In the genomic region with DNA sequence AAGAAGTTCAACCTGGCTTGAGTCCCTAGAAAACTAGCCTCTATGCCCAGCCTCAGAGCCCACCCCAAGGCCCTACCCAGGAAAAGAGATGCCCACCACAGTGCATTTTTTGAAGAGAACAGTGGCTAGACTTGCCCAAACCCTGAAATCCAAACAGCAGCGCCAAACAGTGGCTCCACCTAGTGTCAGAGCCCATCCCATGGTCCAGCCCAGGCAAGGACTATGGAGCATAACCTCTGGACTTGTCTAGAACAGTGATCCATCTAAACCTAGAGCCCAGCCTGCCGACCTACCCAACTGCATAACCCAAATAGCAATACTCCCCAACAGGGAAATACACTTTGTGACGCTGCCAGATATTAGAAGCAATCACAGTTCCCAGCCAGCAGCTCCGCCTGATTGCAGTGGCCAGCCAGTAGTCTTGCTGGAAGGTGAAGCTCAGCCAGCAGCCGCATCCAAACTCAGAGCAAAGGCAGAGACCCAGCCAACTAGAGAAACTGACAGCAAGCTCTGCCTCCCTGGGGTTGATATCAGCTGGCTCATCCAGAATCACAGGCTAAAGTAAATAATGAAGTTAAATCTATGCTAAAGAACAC, we compare ENCODE assay signal across 38 cellular contexts. TPM values are rescaled to one million over a fixed set of nuclear protein-coding genes. Genes with fewer than 3 reads are reported as not detected.
DNase-seq lines count a peak whose midpoint lies in the region; ATAC-seq, FAIRE-seq and TF ChIP-seq lines count a peak whose summit lies in the region.
"Had no signal": no experiment of that assay in that cellular context is flagged by ENCODE, and none has a peak within 500 bp of the region (broad histone marks: within the 10 kb centered on the region; RNA-seq: fewer than 3 reads in every experiment).

No MANE protein-coding gene starts in this region.

- H3K9me3 ChIP-seq in HepG2 (ENCODE audit: low read length) (no peaks in the 10 kb centered on the region), right lobe of liver (no peaks in the 10 kb centered on the region), ascending aorta (peaks cover 0 to 6% of the 10 kb centered on the region in 2 donors)
- H3K9me3 ChIP-seq: ovary, testis had no signal

- H3K27me3 ChIP-seq in HepG2 (ENCODE audit: control insufficient read depth in 1 of 2, insufficient read depth in 2 of 2, low read length in 2 of 2) (no peaks in the 10 kb centered on the region), right lobe of liver (no peaks in the 10 kb centered on the region), ascending aorta (no peaks in the 10 kb centered on the region)
- H3K27me3 ChIP-seq: breast epithelium, ovary, testis had no signal

- POLR2A ChIA-PET in HepG2 (lab: Yijun Ruan, JAX), result interaction anchor here (1.6 kb wide), 1 partner anchor 45 kb away, joined by 7 read pairs; a partner anchor contains a TSS

- no peaks in the 10 kb centered on the region for H4K20me1 ChIP-seq in HepG2 (ENCODE audit: insufficient read depth, low read length)

- in situ Hi-C loops in HepG2 (cut with HindIII; ENCODE audit: extremely low pct_ligation_motif_present, low pct_unique_long_range_greater_than_20kb), result loop anchor here (25.0 kb wide), 2 partner anchors 499 to 674 kb away; a partner anchor contains a TSS

- DNase-seq in HepG2 (ENCODE audit: low spot score), result no peak
- no peak for DNase-seq in right lobe of liver
- DNase-seq in epithelial cell of proximal tubule (ENCODE audit: low read depth), result no peak
- DNase-seq in iPS-NIHi7 (ENCODE audit: extremely low spot score), result peak; percentile 45
- DNase-seq in occipital lobe (lab: John Stamatoyannopoulos, UW), result no peak
- no peak for DNase-seq in midbrain (lab: John Stamatoyannopoulos, UW)
- DNase-seq in ascending aorta (ENCODE audit: low spot score in 2 of 2), result no peak
- DNase-seq in glomerular visceral epithelial cell (ENCODE audit: extremely low spot score), result no peak
- DNase-seq: activated CD4-positive, alpha-beta T cell treated with anti-CD3 and anti-CD28 coated beads for 4 hours; activated CD8-positive, alpha-beta T cell treated with anti-CD3 and anti-CD28 coated beads, Interleukin-2, amount 10 ng/mL, durations not matched to agents 7 days and 5 days; activated effector memory CD4-positive, alpha-beta T cell treated with Interleukin-2 at 50 U/mL for 16 hours; amygdala; CD8-positive, alpha-beta T cell; effector CD4-positive, alpha-beta T cell; EL; head of caudate nucleus; Karpas-422; mammary epithelial cell; NCI-H1417; NCI-H2029 treated with DMSO at 0.1 percent for 48 hours; NCI-H226; NCI-H526 treated with DMSO at 0.1 percent for 48 hours; nephron progenitor cell; NK-92 treated with Interleukin-12 subunit alpha and Interleukin-12 subunit beta, amount 100 ng/mL, for 24 hours; ovary; SIG-M5; stimulated activated CD4-positive, alpha-beta T cell treated with anti-CD3 and anti-CD28 coated beads, Interleukin-2, amount 100 ng/mL, for 24 hours; T-helper 9 cell; testis had no signal

- BruUV-seq in HepG2 (replicated peaks; lab: Mats Ljungman, UMichigan), result no TSS peak

- H3K36me3 ChIP-seq in HepG2 (replicated peaks in 1 of 2; ENCODE audit: control insufficient read depth in 1 of 2, insufficient read depth in 2 of 2, low read length in 2 of 2), result peaks cover 6 to 20% of the 10 kb centered on the region in 2 experiments
- H3K36me3 ChIP-seq in right lobe of liver, result no peaks in the 10 kb centered on the region
- peaks cover 2 to 18% of the 10 kb centered on the region in 2 donors for H3K36me3 ChIP-seq in ascending aorta
- H3K36me3 ChIP-seq: breast epithelium, ovary had no signal

- ATAC-seq in HepG2, result peak; percentile 63
- no peak for ATAC-seq in right lobe of liver
- ATAC-seq: activated CD8-positive, alpha-beta T cell treated with anti-CD3 and anti-CD28 coated beads, Interleukin-2, amount 10 ng/mL, durations not matched to agents 7 days and 5 days; activated naive CD4-positive, alpha-beta T cell treated with anti-CD3 and anti-CD28 coated beads, Interleukin-2, amount 50 U/mL, for 72 hours; CD8-positive, alpha-beta T cell; Panc1 had no signal

- WGBS in HepG2 (ENCODE audit: low lambda C conversion rate), result 85% methylated on average over 5 of the region's 5 CpGs
- WGBS in right lobe of liver (ENCODE audit: insufficient coverage, low coverage, low lambda C conversion rate, missing lambda C conversion rate), result no CpG with 5 or more reads among the region's 5 CpGs

- no peak overlapping the region for H3K9ac ChIP-seq in HepG2 (ENCODE audit: insufficient read depth, low read depth, low read length)

- TF ChIP-seq POLR2A in HepG2 (IDR thresholded peaks at IDR 0.05; ENCODE audit: insufficient read depth in 1 of 2, low read depth in 2 of 2, low read length in 2 of 2) (no peak), right lobe of liver (IDR thresholded peaks at IDR 0.05) (no peak)

- FAIRE-seq in HepG2 (lab: Jason Lieb, UNC), result no peak
- FAIRE-seq: colon, H54, urothelium cell line had no signal

- no peaks in the 10 kb centered on the region for H3K4me1 ChIP-seq in HepG2 (ENCODE audit: insufficient read depth, low read length)
- no peaks in the 10 kb centered on the region for H3K4me1 ChIP-seq in right lobe of liver
- peaks cover 0 to 6% of the 10 kb centered on the region in 2 donors for H3K4me1 ChIP-seq in ascending aorta
- H3K4me1 ChIP-seq: breast epithelium, testis had no signal

- H3K4me3 ChIP-seq in HepG2 (replicated peaks in 1 of 3; ENCODE audit: insufficient read depth in 1 of 3, low read depth in 2 of 3, low read length in 3 of 3) (no peak overlapping the region), right lobe of liver (no peak overlapping the region), epithelial cell of proximal tubule (ENCODE audit: low read depth, low read length) (peak overlapping the region; percentile 51), ascending aorta (no peak overlapping the region)
- H3K4me3 ChIP-seq: breast epithelium, ovary, testis had no signal

- no peaks in the 10 kb centered on the region for H3K79me2 ChIP-seq in HepG2 (ENCODE audit: insufficient read depth, low read length)

- CTCF ChIA-PET in HepG2 (lab: Yijun Ruan, JAX; ENCODE audit: low intra/inter-chr PET ratio, low total read pairs), result no interaction called here

- no peak overlapping the region for H3K4me2 ChIP-seq in HepG2 (ENCODE audit: low read depth, low read length)

- intact Hi-C loops in HepG2 (cut with micrococcal nuclease; ENCODE audit: unreplicated experiment), result no loop called here
- intact Hi-C loops in right lobe of liver (cut with DNase I), result no loop called here
- intact Hi-C loops in ascending aorta (cut with DNase I), result no loop called here

- H2AFZ ChIP-seq in HepG2 (ENCODE audit: low read length), result no peak overlapping the region

- TF ChIP-seq RAD21 in HepG2 (CRISPR knock-in tag; IDR thresholded peaks at IDR 0.05), result no peak

- TF ChIP-seq EP300 in HepG2 (IDR thresholded peaks at IDR 0.05; ENCODE audit: low read depth in 2 of 2, low read length in 2 of 2) (no peak), HepG2 (CRISPR knock-in tag; IDR thresholded peaks at IDR 0.05; ENCODE audit: borderline replicate concordance) (no peak)

- TF ChIP-seq CTCF in HepG2 (CRISPR knock-in tag; IDR thresholded peaks at IDR 0.05) (peak; percentile 27), right lobe of liver (IDR thresholded peaks at IDR 0.05) (no peak), epithelial cell of proximal tubule (conservative IDR thresholded peaks at IDR 0.05; ENCODE audit: low read depth, low read length) (peak; percentile 71), ascending aorta (IDR thresholded peaks at IDR 0.05) (no peak)

- H3K27ac ChIP-seq in HepG2 (ENCODE audit: extremely low read length, insufficient read depth, low read length) (no peak overlapping the region), right lobe of liver (no peak overlapping the region), ascending aorta (no peak overlapping the region)
- H3K27ac ChIP-seq: breast epithelium, epithelial cell of prostate, HL-60, ovary, testis, VCaP had no signal

RNA-seq across cellular contexts. Expression of a gene that starts 44.5 kb away (rescaled TPM):
- 22.9 and 29.8 TPM in 2 replicates for total RNA-seq in HepG2 (2016; rRNA removed; fragmentation: Illumina TruSeq; extraction: Trizol)
- 4.4 and 5.2 TPM in 2 replicates for total RNA-seq in HepG2 (2016; cell fraction: cytosol; rRNA removed; fragmentation: Illumina TruSeq; extraction: Trizol; ENCODE audit: low read depth)
- total RNA-seq in HepG2 (2016; cell fraction: insoluble cytoplasmic fraction; rRNA removed; fragmentation: Illumina TruSeq; extraction: Trizol), result 19.6 and 28.9 TPM in 2 replicates
- 8.0 and 9.4 TPM in 2 replicates for total RNA-seq in HepG2 (2016; cell fraction: membrane; rRNA removed; fragmentation: Illumina TruSeq; extraction: Trizol)
- 16.5 and 18.0 TPM in 2 replicates for total RNA-seq in HepG2 (2016; cell fraction: nucleus; rRNA removed; fragmentation: Illumina TruSeq; extraction: Trizol)
- 37.8 and 44.1 TPM in 2 replicates for polyA plus RNA-seq in HepG2 (2011; rRNA removed)
- 24.4 and 33.9 TPM in 2 replicates for polyA plus RNA-seq in HepG2 (2011; cell fraction: cytosol; rRNA removed)
- 24.5 and 27.2 TPM in 2 replicates for polyA plus RNA-seq in HepG2 (2011; cell fraction: nucleus; rRNA removed)
- 40.5 and 54.8 TPM in 2 replicates for polyA plus RNA-seq in HepG2 (2012)
- 1.5 TPM in 2 replicates for polyA plus RNA-seq in HepG2 (2016; cell fraction: cytosol; fragmentation: Illumina TruSeq; extraction: Trizol; ENCODE audit: low read depth)
- 21.0 and 21.2 TPM in 2 replicates for polyA plus RNA-seq in HepG2 (2016; cell fraction: insoluble cytoplasmic fraction; fragmentation: Illumina TruSeq; extraction: Trizol; ENCODE audit: low read depth)
- 3.2 and 3.9 TPM in 2 replicates for polyA plus RNA-seq in HepG2 (2016; cell fraction: membrane; fragmentation: Illumina TruSeq; extraction: Trizol; ENCODE audit: low read depth)
- polyA plus RNA-seq in HepG2 (2016; cell fraction: nucleus; fragmentation: Illumina TruSeq; extraction: Trizol; ENCODE audit: insufficient read depth, low read depth), result 13.2 and 18.0 TPM in 2 replicates
- polyA minus RNA-seq in HepG2 (2011; rRNA and poly(A)+ RNA removed; ENCODE audit: low replicate concordance), result 46.4 and 47.9 TPM in 2 replicates
- 25.5 and 31.9 TPM in 2 replicates for polyA minus RNA-seq in HepG2 (2011; cell fraction: cytosol; rRNA and poly(A)+ RNA removed)
- polyA minus RNA-seq in HepG2 (2011; cell fraction: nucleus; rRNA and poly(A)+ RNA removed), result 109 and 115 TPM in 2 replicates
- total RNA-seq in right lobe of liver, result 10 to 100 TPM; 30.2 to 50.0 (median 36.9) TPM
- total RNA-seq in epithelial cell of proximal tubule, result 29.5 and 34.4 TPM in 2 replicates
- total RNA-seq in occipital lobe, result 78.6 TPM
- 62.2 TPM for total RNA-seq in ascending aorta

Comparison
In these comparisons a context has a peak if more than half of its experiments do, and no peak if none do; other contexts are left out.
1. CTCF ChIP-seq: peak in HepG2 (single experiment) and epithelial cell of proximal tubule (single experiment); none in right lobe of liver (0 of 4) and ascending aorta (0 of 3).